In the genomic region with DNA sequence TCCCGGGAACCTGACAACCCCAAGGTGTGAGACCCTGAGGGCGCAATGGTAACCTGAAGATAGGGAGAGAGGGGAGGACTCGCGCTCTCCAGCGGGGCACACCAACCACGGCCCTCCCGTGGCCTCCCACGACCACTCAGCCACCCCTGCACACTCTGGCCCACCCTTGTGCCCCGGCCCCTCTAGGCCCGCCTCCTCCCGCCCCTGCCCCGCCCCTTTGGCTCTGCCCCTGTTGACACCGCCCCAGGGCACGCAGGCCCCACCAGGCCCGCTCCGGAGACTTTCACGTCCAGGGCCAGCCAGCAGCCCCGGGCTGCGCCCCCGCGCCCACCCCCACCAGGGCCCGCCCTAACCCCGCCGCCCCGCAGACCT, we compare ENCODE assay signal across 6 cellular contexts. TPM values are rescaled to one million over a fixed set of nuclear protein-coding genes. Genes with fewer than 3 reads are reported as not detected.
DNase-seq lines count a peak whose midpoint lies in the region; ATAC-seq and TF ChIP-seq lines count a peak whose summit lies in the region.

No MANE protein-coding gene starts in this region.

- peaks cover 71 to 76% of the 10 kb centered on the region in 2 donors for H3K4me1 Mint-ChIP-seq in immature natural killer cell

- peak overlapping the region; percentile 71 for H2AFZ ChIP-seq in MM.1S (ENCODE audit: low read length)

- H3F3A ChIP-seq in MM.1S (ENCODE audit: insufficient read depth, low read length), result 0 out of 2 replicates have a peak, but pooled peaks cover 4% of the 10 kb centered on the region

- no peak overlapping the region; the same call in 1 of the 2 replicates for H3K9ac ChIP-seq in MM.1S (ENCODE audit: low read length)

- peak overlapping the region in 4 of 5 donors; percentile 86 to 92 (median 89) for H3K4me3 Mint-ChIP-seq in immature natural killer cell

- no peak overlapping the region for H3K27ac ChIP-seq in MM.1S (ENCODE audit: low read length)

- no peaks in the 10 kb centered on the region for H3K79me2 ChIP-seq in MM.1S (ENCODE audit: low read length)

- ATAC-seq in GM18867 (IDR thresholded peaks at IDR 0.05; ENCODE audit: unreplicated experiment) (no peak), GM21723 (IDR thresholded peaks at IDR 0.05; ENCODE audit: unreplicated experiment) (no peak), HG02973 (IDR thresholded peaks at IDR 0.05; ENCODE audit: unreplicated experiment) (no peak)

- H3K9me3 Mint-ChIP-seq in immature natural killer cell, result peaks cover 0 to 2% (median 0%) of the 10 kb centered on the region in 6 donors

- H3K4me2 ChIP-seq in MM.1S (ENCODE audit: low read depth, low read length), result peak overlapping the region; percentile 88

- no peaks in the 10 kb centered on the region for H3K36me3 ChIP-seq in MM.1S (replicated peaks; ENCODE audit: insufficient read depth, low read length)

- peak overlapping the region in 5 of 6 donors; percentile 93 to 99 (median 96) for H3K27ac Mint-ChIP-seq in immature natural killer cell

- H3K4me1 ChIP-seq in MM.1S (ENCODE audit: low read length), result peaks cover 9% of the 10 kb centered on the region; the same call in 1 of the 2 replicates

- H4K20me1 ChIP-seq in MM.1S (ENCODE audit: insufficient read depth, low read length), result no peaks in the 10 kb centered on the region

- no peaks in the 10 kb centered on the region for H3K36me3 Mint-ChIP-seq in immature natural killer cell

- H3K27me3 ChIP-seq in MM.1S (replicated peaks; ENCODE audit: insufficient read depth, low read length), result peaks cover 42% of the 10 kb centered on the region

- peaks cover 24 to 38% (median 33%) of the 10 kb centered on the region in 3 donors for H3K27me3 Mint-ChIP-seq in immature natural killer cell (ENCODE audit: low read depth in 3 of 3)

- TF ChIP-seq CTCF in AG10803 (conservative IDR thresholded peaks at IDR 0.05; ENCODE audit: low read length), result no peak
- TF ChIP-seq CTCF in MM.1S (IDR thresholded peaks at IDR 0.05; ENCODE audit: low read length), result no peak

- no peak for DNase-seq in AG10803 (ENCODE audit: low read depth)
- DNase-seq in MM.1S, result no peak
- DNase-seq in immature natural killer cell, result no peak

- H3K4me3 ChIP-seq in AG10803 (ENCODE audit: low read length), result peak overlapping the region; percentile 54
- H3K4me3 ChIP-seq in MM.1S (ENCODE audit: low read length), result peak overlapping the region; percentile 59

- no peaks in the 10 kb centered on the region for H3K9me2 ChIP-seq in MM.1S (replicated peaks; ENCODE audit: insufficient read depth, low read length)

- H3K9me3 ChIP-seq in MM.1S (replicated peaks; ENCODE audit: insufficient read depth, low read length), result no peaks in the 10 kb centered on the region

RNA-seq across cellular contexts. Expression of a gene that starts 11.0 kb away (rescaled TPM):
- 1 to 10 TPM in 2 of 3 donors, not detected in 1; 1.9 to 5.7 TPM for polyA plus RNA-seq in immature natural killer cell

RNA-seq across cellular contexts. Expression of a gene that starts 14.9 kb away (rescaled TPM):
- polyA plus RNA-seq in immature natural killer cell, result 10 to 100 TPM; 17.6 to 26.5 (median 23.3) TPM

RNA-seq across cellular contexts. Expression of a gene that starts 22.5 kb away (rescaled TPM):
- 1 to 10 TPM in 2 of 3 donors, under 1 TPM in 1; 0.21 to 4.9 (median 2.4) TPM for polyA plus RNA-seq in immature natural killer cell

RNA-seq across cellular contexts. Expression of a gene that starts 35.0 kb away (rescaled TPM):
- not detected for polyA plus RNA-seq in immature natural killer cell

RNA-seq across cellular contexts. Expression of a gene that starts 35.2 kb away (rescaled TPM):
- polyA plus RNA-seq in immature natural killer cell, result not detected
